32 cellular contexts compared by ENCODE assay signal in genomic region chr18:53629356-53629755, GRCh38.
"Had no signal": no experiment of that assay in that cellular context is flagged by ENCODE, and none has a peak within 500 bp of the region (broad histone marks: within the 10 kb centered on the region; RNA-seq: fewer than 3 reads in every experiment).

No MANE protein-coding gene starts in this region.

- ATAC-seq: activated CD8-positive, alpha-beta memory T cell treated with anti-CD3 and anti-CD28 coated beads, Interleukin-2, amount 10 ng/mL, durations not matched to agents 7 days and 5 days; activated naive CD8-positive, alpha-beta T cell treated with anti-CD3 and anti-CD28 coated beads, Interleukin-2, amount 50 U/mL, for 24 hours had no signal

- H3K4me3 Mint-ChIP-seq: activated CD4-positive, alpha-beta memory T cell treated with anti-CD3 and anti-CD28 coated beads, Interleukin-2, amount 10 ng/mL, durations not matched to agents 7 days and 5 days; activated CD8-positive, alpha-beta memory T cell treated with anti-CD3 and anti-CD28 coated beads, Interleukin-2, amount 10 ng/mL, durations not matched to agents 7 days and 5 days; activated naive CD4-positive, alpha-beta T cell treated with anti-CD3 and anti-CD28 coated beads, Interleukin-2, amount 10 ng/mL, durations not matched to agents 7 days and 5 days; activated naive CD8-positive, alpha-beta T cell; activated naive CD8-positive, alpha-beta T cell treated with anti-CD3 and anti-CD28 coated beads, Interleukin-2, amount 50 U/mL, for 24 hours; central memory CD8-positive, alpha-beta T cell had no signal

- H3K36me3 ChIP-seq: brain microvascular endothelial cell, cardiac muscle cell, WERI-Rb-1 had no signal

- H3K27me3 ChIP-seq: brain microvascular endothelial cell, cardiac muscle cell had no signal

- H3K4me2 ChIP-seq: KMS-11 had no signal

- H3K27ac ChIP-seq: brain microvascular endothelial cell, cardiac muscle cell, KMS-11, WERI-Rb-1 had no signal

- H3K27me3 Mint-ChIP-seq: activated CD4-positive, alpha-beta memory T cell treated with anti-CD3 and anti-CD28 coated beads, Interleukin-2, amount 10 ng/mL, durations not matched to agents 7 days and 5 days; activated CD8-positive, alpha-beta memory T cell treated with anti-CD3 and anti-CD28 coated beads, Interleukin-2, amount 10 ng/mL, durations not matched to agents 7 days and 5 days; activated naive CD4-positive, alpha-beta T cell treated with anti-CD3 and anti-CD28 coated beads, Interleukin-2, amount 10 ng/mL, durations not matched to agents 7 days and 5 days; activated naive CD8-positive, alpha-beta T cell; activated naive CD8-positive, alpha-beta T cell treated with anti-CD3 and anti-CD28 coated beads, Interleukin-2, amount 50 U/mL, for 24 hours; central memory CD8-positive, alpha-beta T cell had no signal

- H3K9ac ChIP-seq: KMS-11 had no signal

- H3K4me3 ChIP-seq: cardiac muscle cell had no signal

- H3K27ac Mint-ChIP-seq: activated CD4-positive, alpha-beta memory T cell treated with anti-CD3 and anti-CD28 coated beads, Interleukin-2, amount 10 ng/mL, durations not matched to agents 7 days and 5 days; activated CD8-positive, alpha-beta memory T cell treated with anti-CD3 and anti-CD28 coated beads, Interleukin-2, amount 10 ng/mL, durations not matched to agents 7 days and 5 days; activated naive CD4-positive, alpha-beta T cell treated with anti-CD3 and anti-CD28 coated beads, Interleukin-2, amount 10 ng/mL, durations not matched to agents 7 days and 5 days; activated naive CD8-positive, alpha-beta T cell; activated naive CD8-positive, alpha-beta T cell treated with anti-CD3 and anti-CD28 coated beads, Interleukin-2, amount 50 U/mL, for 24 hours had no signal

- H3K36me3 Mint-ChIP-seq: activated CD8-positive, alpha-beta memory T cell treated with anti-CD3 and anti-CD28 coated beads, Interleukin-2, amount 10 ng/mL, durations not matched to agents 7 days and 5 days; activated naive CD4-positive, alpha-beta T cell treated with anti-CD3 and anti-CD28 coated beads, Interleukin-2, amount 10 ng/mL, durations not matched to agents 7 days and 5 days; activated naive CD8-positive, alpha-beta T cell had no signal

- DNase-seq: activated CD4-positive, alpha-beta memory T cell treated with anti-CD3 and anti-CD28 coated beads, Interleukin-2, amount 10 ng/mL, durations not matched to agents 7 days and 5 days; activated CD4-positive, alpha-beta T cell treated with anti-CD3 and anti-CD28 coated beads for 1 hour; activated CD4-positive, alpha-beta T cell treated with anti-CD3 and anti-CD28 coated beads for 48 hours; activated CD4-positive, CD25-positive, alpha-beta regulatory T cell; activated CD8-positive, alpha-beta memory T cell treated with anti-CD3 and anti-CD28 coated beads for 24 hours; activated CD8-positive, alpha-beta memory T cell treated with anti-CD3 and anti-CD28 coated beads, Interleukin-2, amount 10 ng/mL, durations not matched to agents 7 days and 5 days; activated CD8-positive, alpha-beta memory T cell treated with anti-CD3 and anti-CD28 coated beads, Interleukin-2, amount 50 U/mL, for 48 hours; activated effector memory CD4-positive, alpha-beta T cell treated with Interleukin-2 at 50 U/mL for 16 hours; activated naive CD4-positive, alpha-beta T cell treated with anti-CD3 and anti-CD28 coated beads, Interleukin-2, amount 10 ng/mL, durations not matched to agents 7 days and 5 days; activated naive CD8-positive, alpha-beta T cell treated with anti-CD3 and anti-CD28 coated beads, Interleukin-2, amount 50 U/mL, for 24 hours; activated T-cell treated with anti-CD3 and anti-CD28 coated beads, Interleukin-2, amount 50 U/mL, for 48 hours; amniotic stem cell; aorta; brain microvascular endothelial cell; NCI-H1105; NCI-H1436; NCI-H1694; NCI-H1930; NCI-H2081 treated with DMSO at 0.1 percent for 48 hours; NCI-H226; NCI-H446 treated with DMSO at 0.1 percent for 48 hours; NCI-H524; NCI-H69; NK-92 treated with Interleukin-12 subunit alpha and Interleukin-12 subunit beta, amount 100 ng/mL, for 24 hours; Right ventricle myocardium superior; SW 1271; T1000; WERI-Rb-1 had no signal

- H3K4me1 Mint-ChIP-seq: activated CD4-positive, alpha-beta memory T cell treated with anti-CD3 and anti-CD28 coated beads, Interleukin-2, amount 10 ng/mL, durations not matched to agents 7 days and 5 days; activated CD8-positive, alpha-beta memory T cell treated with anti-CD3 and anti-CD28 coated beads, Interleukin-2, amount 10 ng/mL, durations not matched to agents 7 days and 5 days; activated naive CD4-positive, alpha-beta T cell treated with anti-CD3 and anti-CD28 coated beads, Interleukin-2, amount 10 ng/mL, durations not matched to agents 7 days and 5 days; activated naive CD8-positive, alpha-beta T cell treated with anti-CD3 and anti-CD28 coated beads, Interleukin-2, amount 50 U/mL, for 24 hours; central memory CD8-positive, alpha-beta T cell had no signal
